ENCODE assay signal across 21 cellular contexts in genomic region chr1:955439-955838, GRCh38. TPM values are rescaled to one million over a fixed set of nuclear protein-coding genes. Genes with fewer than 3 reads are reported as not detected.
DNase-seq lines count a peak whose midpoint lies in the region; ATAC-seq and TF ChIP-seq lines count a peak whose summit lies in the region.
"Had no signal": no experiment of that assay in that cellular context is flagged by ENCODE, and none has a peak within 500 bp of the region (broad histone marks: within the 10 kb centered on the region; RNA-seq: fewer than 3 reads in every experiment).

No MANE protein-coding gene starts in this region.

- DNase-seq in SKM-1 treated with dmso at 0.1 percent for 144 hours (lab: John Stamatoyannopoulos, UW; ENCODE audit: unreplicated experiment): peak; percentile 19
- DNase-seq in SKM-1 (lab: John Stamatoyannopoulos, UW; ENCODE audit: unreplicated experiment): no peak
- DNase-seq in NOMO-1 treated with dmso at 0.1 percent for 144 hours (lab: John Stamatoyannopoulos, UW; ENCODE audit: unreplicated experiment): peak; percentile 61
- DNase-seq in endothelial cell (ENCODE audit: low spot score): no peak
- no peak for DNase-seq in mucosa of descending colon
- DNase-seq: DMS53, EL, NCI-H1694, NCI-H2081, NCI-H2171, NCI-H345, NCI-H524, NCI-H82, PC-9, SIG-M5, SK-N-SH had no signal

- no peak for ATAC-seq in mucosa of descending colon
- no peak for ATAC-seq in HG02798 (IDR thresholded peaks at IDR 0.05; ENCODE audit: poor library complexity, unreplicated experiment)
- ATAC-seq in HG03175 (IDR thresholded peaks at IDR 0.05; ENCODE audit: unreplicated experiment): no peak

- peaks cover 7% of the 10 kb centered on the region for H3K4me1 Mint-ChIP-seq in endothelial cell (ENCODE audit: unreplicated experiment)

- H3K27me3 Mint-ChIP-seq in endothelial cell (ENCODE audit: unreplicated experiment): peaks cover 17% of the 10 kb centered on the region

- no peaks in the 10 kb centered on the region for H3K9me3 ChIP-seq in mucosa of descending colon
- H3K9me3 ChIP-seq: SK-N-SH had no signal

- H3K4me3 Mint-ChIP-seq in endothelial cell (ENCODE audit: unreplicated experiment): peak overlapping the region; percentile 26

- no peaks in the 10 kb centered on the region for H3K36me3 ChIP-seq in mucosa of descending colon (ENCODE audit: low read depth)

- intact Hi-C loops in mucosa of descending colon (cut with DNase I, micrococcal nuclease): no loop called here

- H3K9me3 Mint-ChIP-seq in endothelial cell (ENCODE audit: unreplicated experiment): no peaks in the 10 kb centered on the region
- H3K9me3 Mint-ChIP-seq: CD14-positive monocyte had no signal

- TF ChIP-seq CTCF in endothelial cell (IDR thresholded peaks at IDR 0.05; ENCODE audit: unreplicated experiment): no peak
- no peak for TF ChIP-seq CTCF in mucosa of descending colon (IDR thresholded peaks at IDR 0.05)

- peaks cover 12% of the 10 kb centered on the region for H3K4me1 ChIP-seq in mucosa of descending colon (ENCODE audit: low read depth)

- H3K36me3 Mint-ChIP-seq in endothelial cell (ENCODE audit: low read depth, unreplicated experiment): peaks cover 32% of the 10 kb centered on the region

- no peak overlapping the region for H3K27ac Mint-ChIP-seq in endothelial cell (ENCODE audit: unreplicated experiment)

- H3K4me3 ChIP-seq in mucosa of descending colon: no peak overlapping the region
- H3K4me3 ChIP-seq: PC-9 had no signal

RNA-seq across cellular contexts. Expression of gene NOC2L, which starts 3.6 kb away (rescaled TPM):
- total RNA-seq in endothelial cell (ENCODE audit: unreplicated experiment) (56.5 TPM), mucosa of descending colon (10 to 100 TPM; 47.3 to 56.2 (median 54.6) TPM)

RNA-seq across cellular contexts. Expression of gene KLHL17, which starts 4.9 kb away (rescaled TPM):
- 18.7 TPM for total RNA-seq in endothelial cell (ENCODE audit: unreplicated experiment)
- total RNA-seq in mucosa of descending colon: 10 to 100 TPM in 2 of 3 donors, 1 to 10 TPM in 1; 9.0 to 14.7 (median 11.0) TPM

RNA-seq across cellular contexts. Expression of gene PLEKHN1, which starts 10.8 kb away (rescaled TPM):
- not detected for total RNA-seq in endothelial cell (ENCODE audit: unreplicated experiment)
- total RNA-seq in mucosa of descending colon: under 1 TPM; 0.23 to 0.99 (median 0.32) TPM

RNA-seq across cellular contexts. Expression of gene PERM1, which starts 26.5 kb away (rescaled TPM):
- total RNA-seq in endothelial cell (ENCODE audit: unreplicated experiment) (not detected), mucosa of descending colon (under 1 TPM in 1 of 3 donors, not detected in 2; 0.24 TPM)
- total RNA-seq: A172; T-helper 1 cell treated with Interleukin-12 subunit alpha and Interleukin-12 subunit beta and Interleukin-4 antibody, amounts not matched to agents 30 ng/mL and 1 ng/mL, for 36 hours had no signal

RNA-seq across cellular contexts. Expression of gene SAMD11, which starts 31.7 kb away (rescaled TPM):
- total RNA-seq in endothelial cell (ENCODE audit: unreplicated experiment) (not detected), mucosa of descending colon (1 to 10 TPM; 2.2 to 4.3 (median 2.7) TPM)
- total RNA-seq: T-helper 1 cell treated with Interleukin-12 subunit alpha and Interleukin-12 subunit beta and Interleukin-4 antibody, amounts not matched to agents 30 ng/mL and 1 ng/mL, for 36 hours had no signal

Comparison
In these comparisons a context has a peak if more than half of its experiments do, and no peak if none do; other contexts are left out.
1. DNase-seq: peak in SKM-1 treated with dmso at 0.1 percent for 144 hours (single experiment) and NOMO-1 treated with dmso at 0.1 percent for 144 hours (single experiment); none in SKM-1 (single experiment), endothelial cell (single experiment) and mucosa of descending colon (0 of 3).